Comparison of ENCODE assay signal across 21 cellular contexts in genomic region chr12:46433829-46434228, GRCh38.
DNase-seq lines count a peak whose midpoint lies in the region; ATAC-seq, FAIRE-seq and TF ChIP-seq lines count a peak whose summit lies in the region.
"Had no signal": no experiment of that assay in that cellular context is flagged by ENCODE, and none has a peak within 500 bp of the region (broad histone marks: within the 10 kb centered on the region; RNA-seq: fewer than 3 reads in every experiment).

No MANE protein-coding gene starts in this region.

- TF ChIP-seq POLR2A in GM12892 (IDR thresholded peaks at IDR 0.05; ENCODE audit: low read depth, low read length): no peak

- no peaks in the 10 kb centered on the region for H3K27me3 Mint-ChIP-seq in activated CD8-positive, alpha-beta memory T cell treated with anti-CD3 and anti-CD28 coated beads, Interleukin-2, amount 10 ng/mL, durations not matched to agents 7 days and 5 days
- H3K27me3 Mint-ChIP-seq in WTC11 (ENCODE audit: low read depth) (no peaks in the 10 kb centered on the region), mesothelial cell of epicardium (ENCODE audit: low read depth) (no peaks in the 10 kb centered on the region)

- no peak overlapping the region for H3K4me3 ChIP-seq in brain microvascular endothelial cell (ENCODE audit: low read depth, low read length)
- H3K4me3 ChIP-seq: GM23248, SJSA1 had no signal

- in situ Hi-C loops in brain microvascular endothelial cell (cut with HindIII; ENCODE audit: low pct_ligation_motif_present, low sequenced_read_pairs): no loop called here

- TF ChIP-seq CTCF in WTC11 (IDR thresholded peaks at IDR 0.05) (no peak), mesothelial cell of epicardium (IDR thresholded peaks at IDR 0.05; ENCODE audit: unreplicated experiment) (no peak), brain microvascular endothelial cell (IDR thresholded peaks at IDR 0.05; ENCODE audit: low read depth, low read length, missing control alignments) (no peak)

- no peaks in the 10 kb centered on the region for H3K36me3 ChIP-seq in brain microvascular endothelial cell (replicated peaks)
- H3K36me3 ChIP-seq: BE2C, SJSA1 had no signal

- no peak overlapping the region for H3K4me3 Mint-ChIP-seq in activated CD8-positive, alpha-beta memory T cell treated with anti-CD3 and anti-CD28 coated beads, Interleukin-2, amount 10 ng/mL, durations not matched to agents 7 days and 5 days
- H3K4me3 Mint-ChIP-seq in WTC11 (no peak overlapping the region), mesothelial cell of epicardium (no peak overlapping the region)
- H3K4me3 Mint-ChIP-seq: H9 had no signal

- peaks cover 3% of the 10 kb centered on the region for H3K36me3 Mint-ChIP-seq in activated CD8-positive, alpha-beta memory T cell treated with anti-CD3 and anti-CD28 coated beads, Interleukin-2, amount 10 ng/mL, durations not matched to agents 7 days and 5 days
- no peaks in the 10 kb centered on the region for H3K36me3 Mint-ChIP-seq in WTC11
- H3K36me3 Mint-ChIP-seq in mesothelial cell of epicardium: no peaks in the 10 kb centered on the region

- FAIRE-seq in GM12892 (lab: Jason Lieb, UNC): peak; percentile 5
- FAIRE-seq: HTR-8/SVneo had no signal

- no peaks in the 10 kb centered on the region for H3K9me3 Mint-ChIP-seq in activated CD8-positive, alpha-beta memory T cell treated with anti-CD3 and anti-CD28 coated beads, Interleukin-2, amount 10 ng/mL, durations not matched to agents 7 days and 5 days (ENCODE audit: low read depth)
- H3K9me3 Mint-ChIP-seq in WTC11 (no peaks in the 10 kb centered on the region), mesothelial cell of epicardium (no peaks in the 10 kb centered on the region)
- H3K9me3 Mint-ChIP-seq: H9 had no signal

- H3K27ac ChIP-seq in brain microvascular endothelial cell: no peak overlapping the region
- H3K27ac ChIP-seq: SJSA1 had no signal

- POLR2A ChIA-PET in WTC11 (lab: Charles Lee): no interaction called here

- peak overlapping the region; percentile 25 for H3K27ac Mint-ChIP-seq in activated CD8-positive, alpha-beta memory T cell treated with anti-CD3 and anti-CD28 coated beads, Interleukin-2, amount 10 ng/mL, durations not matched to agents 7 days and 5 days
- H3K27ac Mint-ChIP-seq in WTC11: 0 out of 2 replicates have a peak overlapping the region, but pooled peaks have one; percentile 11
- H3K27ac Mint-ChIP-seq in mesothelial cell of epicardium: peak overlapping the region; percentile 10
- H3K27ac Mint-ChIP-seq: H9 had no signal

- CTCF ChIA-PET in activated CD8-positive, alpha-beta memory T cell treated with anti-CD3 and anti-CD28 coated beads, Interleukin-2, amount 10 ng/mL, durations not matched to agents 7 days and 5 days (lab: Charles Lee): no interaction called here
- CTCF ChIA-PET in WTC11 (lab: Charles Lee): no interaction called here

- no peak for ATAC-seq in activated CD8-positive, alpha-beta memory T cell treated with anti-CD3 and anti-CD28 coated beads, Interleukin-2, amount 10 ng/mL, durations not matched to agents 7 days and 5 days
- ATAC-seq in WTC11: no peak
- ATAC-seq: Right ventricle myocardium inferior had no signal

- H3K27me3 ChIP-seq in brain microvascular endothelial cell (replicated peaks): no peaks in the 10 kb centered on the region
- H3K27me3 ChIP-seq: BE2C, SJSA1 had no signal

- H3K4me1 Mint-ChIP-seq in activated CD8-positive, alpha-beta memory T cell treated with anti-CD3 and anti-CD28 coated beads, Interleukin-2, amount 10 ng/mL, durations not matched to agents 7 days and 5 days: peaks cover 11% of the 10 kb centered on the region
- peaks cover 31% of the 10 kb centered on the region for H3K4me1 Mint-ChIP-seq in WTC11
- peaks cover 51% of the 10 kb centered on the region for H3K4me1 Mint-ChIP-seq in mesothelial cell of epicardium

- DNase-seq in activated CD8-positive, alpha-beta memory T cell treated with anti-CD3 and anti-CD28 coated beads, Interleukin-2, amount 10 ng/mL, durations not matched to agents 7 days and 5 days: no peak
- no peak for DNase-seq in activated CD8-positive, alpha-beta memory T cell treated with anti-CD3 and anti-CD28 coated beads for 24 hours
- DNase-seq in GM12892 (ENCODE audit: insufficient read length) (no peak), WTC11 (ENCODE audit: low spot score) (no peak), mesothelial cell of epicardium (ENCODE audit: low spot score in 2 of 2, unreplicated experiment in 2 of 2) (no peak), DMS53 treated with DMSO at 0.1 percent for 48 hours (lab: John Stamatoyannopoulos, UW; ENCODE audit: unreplicated experiment) (no peak), brain microvascular endothelial cell (no peak)
- DNase-seq in stimulated activated CD4-positive, alpha-beta T cell treated with anti-CD3 and anti-CD28 coated beads, Interleukin-12 subunit alpha, Interleukin-12 subunit beta, amount 100 ng/mL, for 4 hours: no peak
- DNase-seq: 8988T, BE2C, DMS79, GM23248, H9, MV-4-11, NCI-H1105 treated with DMSO at 0.1 percent for 48 hours, NCI-H2029 treated with DMSO at 0.1 percent for 48 hours, NCI-H524 treated with DMSO at 0.1 percent for 48 hours, NCI-H82 had no signal

TF ChIP-seq in WTC11, 78 proteins besides CTCF, POLR2A, EP300 and RAD21:
- TF ChIP-seq ELF4 (CRISPR knock-in tag; IDR thresholded peaks at IDR 0.05; ENCODE audit: low read depth) (no peak), SMAD3 (CRISPR knock-in tag; IDR thresholded peaks at IDR 0.05; ENCODE audit: borderline replicate concordance) (no peak)
TF ChIP-seq in WTC11: peak in this region for 0.
